17 cellular contexts compared by ENCODE assay signal in genomic region chr4:1469043-1469442, GRCh38.
"Had no signal": no experiment of that assay in that cellular context is flagged by ENCODE, and none has a peak within 500 bp of the region (broad histone marks: within the 10 kb centered on the region; RNA-seq: fewer than 3 reads in every experiment).

No MANE protein-coding gene starts in this region.

- H3K4me3 Mint-ChIP-seq: naive thymus-derived CD4-positive, alpha-beta T cell; neural crest cell; type B pancreatic cell had no signal

- H3K36me3 ChIP-seq: colonic mucosa, esophagus squamous epithelium, gastroesophageal sphincter, ovary, right atrium auricular region had no signal

- H3K36me3 Mint-ChIP-seq: type B pancreatic cell had no signal

- H3K27me3 Mint-ChIP-seq: type B pancreatic cell had no signal

- H3K4me1 Mint-ChIP-seq: naive thymus-derived CD4-positive, alpha-beta T cell had no signal

- H3K9me3 ChIP-seq: colonic mucosa, esophagus squamous epithelium, gastroesophageal sphincter, ovary, right atrium auricular region had no signal

- H3K4me3 ChIP-seq: colonic mucosa, esophagus squamous epithelium, gastroesophageal sphincter, ovary, right atrium auricular region had no signal

- H3K27ac Mint-ChIP-seq: naive thymus-derived CD4-positive, alpha-beta T cell; type B pancreatic cell had no signal

- DNase-seq: colonic mucosa; dermis blood vessel endothelial cell; esophagus squamous epithelium; foreskin fibroblast; glutamatergic neuron; kidney; left colon; naive thymus-derived CD4-positive, alpha-beta T cell; nucleus accumbens; small intestine; stimulated activated CD4-positive, alpha-beta T cell treated with anti-CD3 and anti-CD28 coated beads, Interleukin-2, amount 100 ng/mL, for 48 hours; stimulated activated naive CD4-positive, alpha-beta T cell treated with Interleukin-2 at 50 U/mL for 16 hours had no signal

- H3K4me1 ChIP-seq: colonic mucosa had no signal

- ATAC-seq: gastroesophageal sphincter; left colon; naive thymus-derived CD4-positive, alpha-beta T cell had no signal

- H3K27me3 ChIP-seq: ovary had no signal

- H3K27ac ChIP-seq: colonic mucosa, esophagus squamous epithelium, gastroesophageal sphincter, ovary, right atrium auricular region had no signal
